Comparison of ENCODE assay signal across 22 cellular contexts in genomic region chr14:52929192-52929807, GRCh38.
"Had no signal": no experiment of that assay in that cellular context is flagged by ENCODE, and none has a peak within 500 bp of the region (broad histone marks: within the 10 kb centered on the region; RNA-seq: fewer than 3 reads in every experiment).

No MANE protein-coding gene starts in this region.

- H3K36me3 ChIP-seq: cardiac muscle cell, prostate gland, spleen, thyroid gland, uterus had no signal

- H3K27me3 ChIP-seq: cardiac muscle cell, foreskin keratinocyte, spleen, thyroid gland, uterus had no signal

- H3K36me3 Mint-ChIP-seq: activated naive CD8-positive, alpha-beta T cell treated with anti-CD3 and anti-CD28 coated beads for 36 hours; memory B cell had no signal

- H3K9me3 Mint-ChIP-seq: activated B cell treated with CpG ODN at 0.5 μM for 24 hours; activated naive CD8-positive, alpha-beta T cell treated with anti-CD3 and anti-CD28 coated beads for 36 hours; activated T-cell treated with anti-CD3 and anti-CD28 coated beads, Interleukin-2, amount 50 U/mL, for 4 hours; activated T-helper 2 cell treated with anti-CD3 and anti-CD28 coated beads, Interferon-gamma antibody, Interleukin-2, Interleukin-4, amounts not matched to agents 10 μg/mL and 5 μg/mL and 100 μg/mL, durations not matched to agents 14 hours and 24 hours and 36 hours; memory B cell had no signal

- H3K9me3 ChIP-seq: prostate gland, spleen, thyroid gland, uterus had no signal

- H3K4me1 Mint-ChIP-seq: activated B cell treated with CpG ODN at 0.5 μM for 24 hours; activated CD4-positive, alpha-beta T cell treated with anti-CD3 and anti-CD28 coated beads for 36 hours; activated naive CD8-positive, alpha-beta T cell treated with anti-CD3 and anti-CD28 coated beads for 36 hours; memory B cell had no signal

- H3K27me3 Mint-ChIP-seq: activated CD4-positive, alpha-beta T cell treated with anti-CD3 and anti-CD28 coated beads for 36 hours; activated naive CD8-positive, alpha-beta T cell treated with anti-CD3 and anti-CD28 coated beads for 36 hours had no signal

- H3K4me3 ChIP-seq: cardiac muscle cell, prostate gland, spleen, thyroid gland, uterus had no signal

- H3K27ac Mint-ChIP-seq: activated B cell treated with CpG ODN at 0.5 μM for 24 hours; activated CD4-positive, alpha-beta T cell treated with anti-CD3 and anti-CD28 coated beads for 36 hours; activated naive CD8-positive, alpha-beta T cell treated with anti-CD3 and anti-CD28 coated beads for 36 hours; activated T-helper 2 cell treated with anti-CD3 and anti-CD28 coated beads, Interferon-gamma antibody, Interleukin-2, Interleukin-4, amounts not matched to agents 10 μg/mL and 5 μg/mL and 100 μg/mL, durations not matched to agents 14 hours and 24 hours and 36 hours; memory B cell had no signal

- H3K4me1 ChIP-seq: foreskin keratinocyte, prostate gland had no signal

- DNase-seq: activated B cell treated with CpG ODN at 0.5 μM for 24 hours; activated CD4-positive, alpha-beta T cell treated with anti-CD3 and anti-CD28 coated beads for 36 hours; activated CD4-positive, alpha-beta T cell treated with anti-CD3 and anti-CD28 coated beads, Interleukin-2, amount 50 U/mL, for 48 hours; activated CD8-positive, alpha-beta memory T cell treated with anti-CD3 and anti-CD28 coated beads, Interleukin-2, amount 50 U/mL, for 48 hours; activated naive CD4-positive, alpha-beta T cell treated with Interleukin-2 at 50 U/mL for 16 hours; activated naive CD8-positive, alpha-beta T cell treated with anti-CD3 and anti-CD28 coated beads for 36 hours; activated T-cell treated with anti-CD3 and anti-CD28 coated beads, Interleukin-2, amount 50 U/mL, for 4 hours; erythroblast; foreskin keratinocyte; hippocampal formation; left ventricle myocardium superior; occipital lobe; spleen; stimulated activated CD4-positive, alpha-beta T cell treated with anti-CD3 and anti-CD28 coated beads, Interleukin-4, amount 100 ng/mL, for 1 hour; stimulated activated naive CD4-positive, alpha-beta T cell treated with Interleukin-2 at 50 U/mL for 16 hours; T-helper 9 cell; thyroid gland; uterus had no signal

- H3K27ac ChIP-seq: cardiac muscle cell, foreskin keratinocyte, prostate gland, spleen, thyroid gland had no signal

- H3K4me3 Mint-ChIP-seq: activated B cell treated with CpG ODN at 0.5 μM for 24 hours; activated CD4-positive, alpha-beta T cell treated with anti-CD3 and anti-CD28 coated beads for 36 hours; activated naive CD8-positive, alpha-beta T cell treated with anti-CD3 and anti-CD28 coated beads for 36 hours; activated T-cell treated with anti-CD3 and anti-CD28 coated beads, Interleukin-2, amount 50 U/mL, for 4 hours; memory B cell had no signal
